Comparison of ENCODE assay signal across 9 cellular contexts in genomic region chr12:109154485-109155438, GRCh38. TPM values are rescaled to one million over a fixed set of nuclear protein-coding genes. Genes with fewer than 3 reads are reported as not detected.
DNase-seq lines count a peak whose midpoint lies in the region; ATAC-seq, FAIRE-seq and TF ChIP-seq lines count a peak whose summit lies in the region.
"Had no signal": no experiment of that assay in that cellular context is flagged by ENCODE, and none has a peak within 500 bp of the region (broad histone marks: within the 10 kb centered on the region; RNA-seq: fewer than 3 reads in every experiment).

No MANE protein-coding gene starts in this region.

- peak overlapping the region; percentile 75 for H3K4me2 ChIP-seq in neural progenitor cell

- H3F3A ChIP-seq in neural progenitor cell (ENCODE audit: low read depth), result peaks cover 20% of the 10 kb centered on the region

- peak overlapping the region; percentile 36 for H3K27ac Mint-ChIP-seq in neural progenitor cell

- H3K79me2 ChIP-seq in neural progenitor cell (ENCODE audit: low read depth), result no peaks in the 10 kb centered on the region

- H3K4me3 ChIP-seq in SJCRH30 (peak overlapping the region; percentile 66), neural progenitor cell (peak overlapping the region; percentile 55), stomach (peak overlapping the region; percentile 67 to 80 (median 72))

- H3K4me1 Mint-ChIP-seq in neural progenitor cell, result peaks cover 17% of the 10 kb centered on the region

- H3K27me3 ChIP-seq in SJCRH30 (peaks cover 11% of the 10 kb centered on the region), neural progenitor cell (peaks cover 16% of the 10 kb centered on the region), stomach (no peaks in the 10 kb centered on the region)

- H3K9me3 Mint-ChIP-seq in neural progenitor cell, result no peaks in the 10 kb centered on the region

- H3K27ac ChIP-seq in SJCRH30 (no peak overlapping the region), neural progenitor cell (no peak overlapping the region), stomach (peak overlapping the region; percentile 85 to 95 (median 90))

- FAIRE-seq in frontal cortex (lab: Jason Lieb, UNC), result no peak
- FAIRE-seq: endometrium had no signal

- TF ChIP-seq CTCF in neural progenitor cell (IDR thresholded peaks at IDR 0.05), result no peak
- TF ChIP-seq CTCF in stomach (IDR thresholded peaks at IDR 0.05), result no peak

- H2AFZ ChIP-seq in neural progenitor cell (replicated peaks), result peak overlapping the region; percentile 86

- H3K9me3 ChIP-seq in SJCRH30 (replicated peaks) (no peaks in the 10 kb centered on the region), neural progenitor cell (ENCODE audit: low read depth) (no peaks in the 10 kb centered on the region), stomach (no peaks in the 10 kb centered on the region)

- no peaks in the 10 kb centered on the region for H3K4me1 ChIP-seq in SJCRH30
- peaks cover 4% of the 10 kb centered on the region for H3K4me1 ChIP-seq in neural progenitor cell
- H3K4me1 ChIP-seq in stomach, result peaks cover 27 to 69% (median 50%) of the 10 kb centered on the region in 4 donors

- TF ChIP-seq EP300 in stomach (IDR thresholded peaks at IDR 0.05), result no peak

- DNase-seq in COLO829 (ENCODE audit: low spot score) (peak; percentile 85), KBM-7 (peak; percentile 88), SJCRH30 (peak; percentile 61 to 73), frontal cortex (ENCODE audit: low spot score in 2 of 2) (peak; percentile 87 to 98), neural progenitor cell (ENCODE audit: low spot score) (peak; percentile 93), stomach (peak; percentile 85)
- peak; percentile 64 for DNase-seq in activated gamma-delta T cell treated with anti-CD3 and anti-CD28 coated beads, Interleukin-2, amount 50 U/mL, for 16 hours (ENCODE audit: low read depth)

- H3K36me3 Mint-ChIP-seq in neural progenitor cell, result no peaks in the 10 kb centered on the region

- H3K27me3 Mint-ChIP-seq in neural progenitor cell (ENCODE audit: insufficient read depth, low read depth), result peaks cover 9% of the 10 kb centered on the region

- 1 to 4% (median 1%) methylated on average over 32 to 61 of the region's 61 CpGs for WGBS in stomach, 5 donors

- in situ Hi-C loops in KBM-7 (cut with MboI; ENCODE audit: low pct_unique_long_range_greater_than_20kb, low sequenced_read_pairs), result no loop called here

- intact Hi-C loops in stomach (cut with DNase I; ENCODE audit: low total_unique reads), result no loop called here

- no peaks in the 10 kb centered on the region for H4K20me1 ChIP-seq in neural progenitor cell (ENCODE audit: low read depth)

- H3K9ac ChIP-seq in neural progenitor cell, result no peak overlapping the region

- TF ChIP-seq POLR2A in stomach (IDR thresholded peaks at IDR 0.05), result no peak

- peak overlapping the region; percentile 94 for H3K4me3 Mint-ChIP-seq in neural progenitor cell

- H3K36me3 ChIP-seq in SJCRH30, result no peaks in the 10 kb centered on the region
- H3K36me3 ChIP-seq in neural progenitor cell, result no peaks in the 10 kb centered on the region
- H3K36me3 ChIP-seq in stomach, result peaks cover 0 to 6% (median 0%) of the 10 kb centered on the region in 4 donors

- peak; percentile 79 for ATAC-seq in GM21526 (IDR thresholded peaks at IDR 0.05; ENCODE audit: low FRiP score, unreplicated experiment)

RNA-seq across cellular contexts. Expression of gene ACACB, which starts 38.4 kb away (rescaled TPM):
- total RNA-seq in SJCRH30 (2014; rRNA removed; shearing (Covaris generic)), result 2.9 and 3.3 TPM in 2 replicates
- total RNA-seq in frontal cortex (4.9 TPM), neural progenitor cell (ENCODE audit: low replicate concordance) (2.4 and 5.0 TPM in 2 replicates), stomach (1,000 to 10,000 TPM in 1 of 5 donors, 100 to 1,000 TPM in 1, 10 to 100 TPM in 3; 47.2 to 2,520 (median 84.1) TPM)
- 10 to 100 TPM in 2 of 3 donors, 1 to 10 TPM in 1; 6.1 to 15.0 (median 11.9) TPM for polyA plus RNA-seq in stomach

RNA-seq across cellular contexts. Expression of gene UNG, which starts 57.4 kb away (rescaled TPM):
- total RNA-seq in SJCRH30 (2014; rRNA removed; shearing (Covaris generic)), result 82.3 and 86.7 TPM in 2 replicates
- total RNA-seq in frontal cortex (28.5 TPM), neural progenitor cell (ENCODE audit: low replicate concordance) (71.0 and 132 TPM in 2 replicates), stomach (10 to 100 TPM; 13.8 to 27.2 (median 16.9) TPM)
- 10 to 100 TPM; 18.4 to 20.6 (median 18.8) TPM for polyA plus RNA-seq in stomach

Comparison
In these comparisons a context has a peak if more than half of its experiments do, and no peak if none do; other contexts are left out.
1. H3K27ac ChIP-seq: peak in stomach (5 of 5); none in SJCRH30 (single experiment) and neural progenitor cell (single experiment).
2. Peak in every context shown above with its lines, with median percentiles within 50 percentile points of each other: DNase-seq and H3K4me3 ChIP-seq.